ENCODE assay signal across 19 cellular contexts in the genomic region with DNA sequence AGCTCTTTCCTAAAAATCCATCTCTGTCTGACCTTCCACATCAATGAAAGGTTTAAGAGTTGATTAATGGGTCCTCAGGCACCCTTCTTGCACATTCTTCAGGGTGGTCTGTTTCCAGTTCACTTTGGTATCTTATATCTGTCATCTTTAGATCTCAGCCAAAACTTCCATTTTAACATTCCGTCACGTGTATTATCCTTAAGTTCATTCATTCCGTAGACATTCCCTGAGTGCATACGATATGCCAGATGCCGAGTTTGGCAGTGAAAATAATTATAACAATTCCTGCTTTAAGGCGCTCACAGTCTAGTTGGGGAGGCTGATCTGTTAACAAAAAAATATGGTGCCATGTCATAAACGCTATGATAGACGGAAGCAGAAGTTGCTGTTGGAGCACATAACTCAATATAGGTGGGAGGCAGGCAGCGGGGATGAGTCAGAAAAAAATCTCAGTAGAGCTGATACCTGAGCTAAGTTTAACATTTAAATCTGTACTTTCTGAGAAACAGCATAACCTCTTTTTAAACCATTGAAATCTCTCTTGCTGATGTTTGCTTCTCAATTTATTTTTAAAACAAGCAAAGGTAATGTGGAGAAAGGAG. TPM values are rescaled to one million over a fixed set of nuclear protein-coding genes. Genes with fewer than 3 reads are reported as not detected.
"Had no signal": no experiment of that assay in that cellular context is flagged by ENCODE, and none has a peak within 500 bp of the region (broad histone marks: within the 10 kb centered on the region; RNA-seq: fewer than 3 reads in every experiment).

No MANE protein-coding gene starts in this region.

- H3K9ac ChIP-seq: neural progenitor cell had no signal

- ATAC-seq: foreskin keratinocyte; heart left ventricle; mucosa of descending colon; naive thymus-derived CD8-positive, alpha-beta T cell had no signal

- H3K4me1 ChIP-seq: colonic mucosa, neural progenitor cell had no signal

- H3K9me3 ChIP-seq: colonic mucosa, heart left ventricle, mucosa of descending colon, right atrium auricular region, stomach, thoracic aorta, transverse colon had no signal

- H2AFZ ChIP-seq: neural progenitor cell had no signal

- H3K4me2 ChIP-seq: neural progenitor cell had no signal

- H3K36me3 ChIP-seq: colonic mucosa, heart left ventricle, neural progenitor cell, right atrium auricular region, stomach, thoracic aorta, transverse colon had no signal

- H3K27me3 ChIP-seq: colonic mucosa, foreskin keratinocyte, heart left ventricle, neural progenitor cell, right atrium auricular region, stomach, transverse colon had no signal

- H3K27ac ChIP-seq: colonic mucosa, foreskin keratinocyte, heart left ventricle, neural progenitor cell, right atrium auricular region, stomach, thoracic aorta, transverse colon had no signal

- DNase-seq: colonic mucosa; dermis blood vessel endothelial cell; foreskin keratinocyte; heart left ventricle; kidney glomerular epithelial cell; mucosa of descending colon; naive thymus-derived CD8-positive, alpha-beta T cell; small intestine; stimulated activated CD4-positive, alpha-beta T cell treated with anti-CD3 and anti-CD28 coated beads, Interleukin-12 subunit alpha, Interleukin-12 subunit beta, amount 100 ng/mL, for 4 hours; stimulated activated naive CD4-positive, alpha-beta T cell; stomach; substantia nigra; transverse colon had no signal

- H3K4me3 ChIP-seq: colonic mucosa, heart left ventricle, mucosa of descending colon, neural progenitor cell, right atrium auricular region, stomach, thoracic aorta, transverse colon had no signal

RNA-seq across cellular contexts. Expression of a gene that starts 59.6 kb away (rescaled TPM):
- total RNA-seq: lung microvascular endothelial cell, mesenteric fat pad, pulmonary artery endothelial cell had no signal
